1 cellular context compared by ENCODE assay signal in genomic region chr7:19663816-19664531, GRCh38.
TF ChIP-seq lines count a peak whose summit lies in the region.

No MANE protein-coding gene starts in this region.

TF ChIP-seq in GM12878, 131 proteins besides CTCF, POLR2A, EP300 and RAD21 (continued from another document):
- TF ChIP-seq USF1 (IDR thresholded peaks at IDR 0.05; ENCODE audit: borderline replicate concordance, extremely low read length, insufficient read depth, low read depth, low read length): no peak
- TF ChIP-seq CHD4 (IDR thresholded peaks at IDR 0.05): no peak
- peak; percentile 64 for TF ChIP-seq BMI1 (IDR thresholded peaks at IDR 0.05; ENCODE audit: borderline replicate concordance)
- TF ChIP-seq ZNF217 (IDR thresholded peaks at IDR 0.05): no peak
- no peak for TF ChIP-seq BCL3 (IDR thresholded peaks at IDR 0.05; ENCODE audit: borderline replicate concordance, insufficient read depth, low read depth, low read length, poor library complexity, severe bottlenecking)
- TF ChIP-seq MEF2B (IDR thresholded peaks at IDR 0.05; ENCODE audit: partially characterized antibody, poor library complexity, severe bottlenecking): no peak
- no peak for TF ChIP-seq USF2 (IDR thresholded peaks at IDR 0.05; ENCODE audit: borderline replicate concordance, low read depth, low read length)
- no peak for TF ChIP-seq CREB1 (IDR thresholded peaks at IDR 0.05; ENCODE audit: low read depth)
- peak; percentile 55; the same call in 1 of the 2 replicates for TF ChIP-seq MXI1 (IDR thresholded peaks at IDR 0.05; ENCODE audit: low read depth, low read length)
- peak; percentile 51; the same call in 1 of the 2 replicates for TF ChIP-seq RELB (IDR thresholded peaks at IDR 0.05; ENCODE audit: low read depth)
- TF ChIP-seq ZSCAN29 (IDR thresholded peaks at IDR 0.05): no peak
- no peak for TF ChIP-seq NFIC (IDR thresholded peaks at IDR 0.05; ENCODE audit: low read depth, low read length)
- no peak for TF ChIP-seq WRNIP1 (IDR thresholded peaks at IDR 0.05; ENCODE audit: borderline replicate concordance, low read depth, low read length)
- TF ChIP-seq CEBPB (IDR thresholded peaks at IDR 0.05; ENCODE audit: borderline replicate concordance in 1 of 2, low read depth in 2 of 2, low read length in 2 of 2): 0 out of 4 replicates have a peak, but pooled peaks of 1 of the 2 experiments have one; percentile 12
